Comparison of ENCODE assay signal across 15 cellular contexts in the genomic region with DNA sequence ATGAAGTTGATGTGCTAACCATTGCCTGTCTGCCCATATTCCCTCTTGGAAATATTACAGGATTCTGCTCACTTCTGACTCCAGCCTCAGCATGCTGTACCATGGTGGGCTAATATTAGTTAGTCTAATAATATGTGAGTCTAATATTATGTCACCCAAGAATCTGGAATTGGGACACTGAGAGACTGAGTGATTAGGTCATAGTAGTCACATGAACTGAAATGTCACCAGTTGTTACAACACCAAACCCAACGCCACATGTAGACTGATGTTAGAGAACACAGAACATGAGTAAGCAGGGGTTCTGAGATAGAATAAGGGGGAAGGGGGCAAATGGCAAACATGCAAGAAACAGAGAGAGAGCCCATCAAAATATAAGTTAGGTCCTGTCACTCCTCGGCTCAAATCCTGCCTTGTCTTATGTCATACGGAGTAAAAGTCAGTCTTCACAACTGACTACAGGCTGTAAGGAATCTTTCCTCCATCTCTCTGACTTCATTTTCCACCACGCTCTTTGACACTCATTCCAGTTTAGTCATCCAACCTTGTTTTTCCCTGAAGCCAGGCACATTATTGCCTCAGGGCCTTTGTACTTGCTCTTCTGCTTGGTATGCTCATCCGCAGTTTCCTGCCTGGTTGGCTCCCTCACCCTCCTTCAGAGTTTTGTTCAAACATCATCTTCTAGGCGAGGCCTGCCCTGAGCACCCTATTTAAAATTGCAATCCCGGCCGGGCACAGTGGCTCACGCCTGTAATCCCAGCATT. TPM values are rescaled to one million over a fixed set of nuclear protein-coding genes. Genes with fewer than 3 reads are reported as not detected.
DNase-seq lines count a peak whose midpoint lies in the region; ATAC-seq and TF ChIP-seq lines count a peak whose summit lies in the region.
"Had no signal": no experiment of that assay in that cellular context is flagged by ENCODE, and none has a peak within 500 bp of the region (broad histone marks: within the 10 kb centered on the region; RNA-seq: fewer than 3 reads in every experiment).

No MANE protein-coding gene starts in this region.

- H3K4me1 ChIP-seq in ACC112 (ENCODE audit: control insufficient read depth, insufficient read depth, low read length, unreplicated experiment) = peaks cover 28% of the 10 kb centered on the region
- H3K4me1 ChIP-seq in right lobe of liver = peaks cover 0 to 19% (median 0%) of the 10 kb centered on the region in 4 donors

- no peaks in the 10 kb centered on the region for H3K79me2 ChIP-seq in ACC112 (ENCODE audit: control insufficient read depth, insufficient read depth, low read length, unreplicated experiment)

- peaks cover 19% of the 10 kb centered on the region for H3K27me3 Mint-ChIP-seq in T-helper 2 cell treated with Interferon-gamma antibody and Interleukin-4, amounts not matched to agents 5 μg/mL and 100 μg/mL, for 36 hours (ENCODE audit: low read depth)
- H3K27me3 Mint-ChIP-seq in activated CD8-positive, alpha-beta memory T cell treated with anti-CD3 and anti-CD28 coated beads, Interleukin-2, amount 10 ng/mL, durations not matched to agents 7 days and 5 days = peaks cover 18% of the 10 kb centered on the region
- peaks cover 2% of the 10 kb centered on the region for H3K27me3 Mint-ChIP-seq in mesothelial cell of epicardium (ENCODE audit: low read depth)

- no peak overlapping the region for H3K27ac Mint-ChIP-seq in T-helper 2 cell treated with Interferon-gamma antibody and Interleukin-4, amounts not matched to agents 5 μg/mL and 100 μg/mL, for 36 hours
- H3K27ac Mint-ChIP-seq in activated CD8-positive, alpha-beta memory T cell treated with anti-CD3 and anti-CD28 coated beads, Interleukin-2, amount 10 ng/mL, durations not matched to agents 7 days and 5 days = no peak overlapping the region
- H3K27ac Mint-ChIP-seq in mesothelial cell of epicardium = no peak overlapping the region
- H3K27ac Mint-ChIP-seq: natural killer cell; stimulated activated memory B cell treated with anti-CD40 and anti-IgM and Interleukin-4, amounts not matched to agents 10 μg/mL and 1 μg/mL and 100 μg/mL, for 72 hours had no signal

- H3K4me1 Mint-ChIP-seq in T-helper 2 cell treated with Interferon-gamma antibody and Interleukin-4, amounts not matched to agents 5 μg/mL and 100 μg/mL, for 36 hours (ENCODE audit: low read depth) = peaks cover 3% of the 10 kb centered on the region
- peaks cover 4% of the 10 kb centered on the region for H3K4me1 Mint-ChIP-seq in activated CD8-positive, alpha-beta memory T cell treated with anti-CD3 and anti-CD28 coated beads, Interleukin-2, amount 10 ng/mL, durations not matched to agents 7 days and 5 days
- peaks cover 23% of the 10 kb centered on the region for H3K4me1 Mint-ChIP-seq in mesothelial cell of epicardium
- H3K4me1 Mint-ChIP-seq: natural killer cell; stimulated activated memory B cell treated with anti-CD40 and anti-IgM and Interleukin-4, amounts not matched to agents 10 μg/mL and 1 μg/mL and 100 μg/mL, for 72 hours had no signal

- H3K27ac ChIP-seq in ACC112 (ENCODE audit: low read depth, low read length) (peak overlapping the region; percentile 85), right lobe of liver (no peak overlapping the region)
- H3K27ac ChIP-seq: BLaER1 treated with 17β-estradiol and CSF1 and Interleukin-3, amounts not matched to agents 10 nM and 100 nM had no signal

- no peaks in the 10 kb centered on the region for H3K36me3 ChIP-seq in ACC112 (ENCODE audit: insufficient read depth, low read length)
- H3K36me3 ChIP-seq in right lobe of liver = no peaks in the 10 kb centered on the region
- H3K36me3 ChIP-seq: BLaER1 treated with 17β-estradiol and CSF1 and Interleukin-3, amounts not matched to agents 10 nM and 100 nM had no signal

- H3K4me3 ChIP-seq in ACC112 (ENCODE audit: low read depth, low read length) (no peak overlapping the region), cardiac fibroblast (replicated peaks in 1 of 2; ENCODE audit: low read depth in 2 of 2, low read length in 2 of 2) (no peak overlapping the region), right lobe of liver (no peak overlapping the region)
- H3K4me3 ChIP-seq: BLaER1 treated with 17β-estradiol and CSF1 and Interleukin-3, amounts not matched to agents 10 nM and 100 nM had no signal

- H3K4me3 Mint-ChIP-seq in T-helper 2 cell treated with Interferon-gamma antibody and Interleukin-4, amounts not matched to agents 5 μg/mL and 100 μg/mL, for 36 hours = no peak overlapping the region
- H3K4me3 Mint-ChIP-seq in activated CD8-positive, alpha-beta memory T cell treated with anti-CD3 and anti-CD28 coated beads, Interleukin-2, amount 10 ng/mL, durations not matched to agents 7 days and 5 days = no peak overlapping the region
- no peak overlapping the region for H3K4me3 Mint-ChIP-seq in mesothelial cell of epicardium
- H3K4me3 Mint-ChIP-seq: natural killer cell; stimulated activated memory B cell treated with anti-CD40 and anti-IgM and Interleukin-4, amounts not matched to agents 10 μg/mL and 1 μg/mL and 100 μg/mL, for 72 hours had no signal

- H3K27me3 ChIP-seq in ACC112 (ENCODE audit: insufficient read depth, low read length) = no peaks in the 10 kb centered on the region
- H3K27me3 ChIP-seq in right lobe of liver = no peaks in the 10 kb centered on the region
- H3K27me3 ChIP-seq: BLaER1 treated with 17β-estradiol and CSF1 and Interleukin-3, amounts not matched to agents 10 nM and 100 nM had no signal

- no peaks in the 10 kb centered on the region for H3K9me3 Mint-ChIP-seq in T-helper 2 cell treated with Interferon-gamma antibody and Interleukin-4, amounts not matched to agents 5 μg/mL and 100 μg/mL, for 36 hours
- H3K9me3 Mint-ChIP-seq in activated CD8-positive, alpha-beta memory T cell treated with anti-CD3 and anti-CD28 coated beads, Interleukin-2, amount 10 ng/mL, durations not matched to agents 7 days and 5 days (ENCODE audit: low read depth) = no peaks in the 10 kb centered on the region
- H3K9me3 Mint-ChIP-seq in mesothelial cell of epicardium = no peaks in the 10 kb centered on the region
- H3K9me3 Mint-ChIP-seq: natural killer cell; stimulated activated memory B cell treated with anti-CD40 and anti-IgM and Interleukin-4, amounts not matched to agents 10 μg/mL and 1 μg/mL and 100 μg/mL, for 72 hours had no signal

- intact Hi-C loops in right lobe of liver (cut with DNase I) = no loop called here

- peak; percentile 19 to 73 (median 47) for ATAC-seq in right lobe of liver
- ATAC-seq in activated CD8-positive, alpha-beta memory T cell treated with anti-CD3 and anti-CD28 coated beads, Interleukin-2, amount 10 ng/mL, durations not matched to agents 7 days and 5 days = no peak
- ATAC-seq: activated CD4-positive, CD25-positive, alpha-beta regulatory T cell treated with anti-CD3 and anti-CD28 coated beads, Interleukin-2, amount 50 U/mL, for 24 hours; natural killer cell; stimulated activated memory B cell treated with anti-CD40 and anti-IgM and Interleukin-4, amounts not matched to agents 10 μg/mL and 1 μg/mL and 100 μg/mL, for 72 hours had no signal

- H2AFZ ChIP-seq in ACC112 (ENCODE audit: low read length, unreplicated experiment) = no peak overlapping the region

- H3K36me3 Mint-ChIP-seq in T-helper 2 cell treated with Interferon-gamma antibody and Interleukin-4, amounts not matched to agents 5 μg/mL and 100 μg/mL, for 36 hours (ENCODE audit: low read depth) = no peaks in the 10 kb centered on the region
- no peaks in the 10 kb centered on the region for H3K36me3 Mint-ChIP-seq in activated CD8-positive, alpha-beta memory T cell treated with anti-CD3 and anti-CD28 coated beads, Interleukin-2, amount 10 ng/mL, durations not matched to agents 7 days and 5 days
- H3K36me3 Mint-ChIP-seq in mesothelial cell of epicardium = no peaks in the 10 kb centered on the region
- H3K36me3 Mint-ChIP-seq: natural killer cell; stimulated activated memory B cell treated with anti-CD40 and anti-IgM and Interleukin-4, amounts not matched to agents 10 μg/mL and 1 μg/mL and 100 μg/mL, for 72 hours had no signal

- no peaks in the 10 kb centered on the region for H3K9me3 ChIP-seq in right lobe of liver
- H3K9me3 ChIP-seq: BLaER1 treated with 17β-estradiol and CSF1 and Interleukin-3, amounts not matched to agents 10 nM and 100 nM had no signal

- WGBS in right lobe of liver (ENCODE audit: insufficient coverage, low coverage, low lambda C conversion rate, missing lambda C conversion rate) = 82% methylated on average over 9 of the region's 9 CpGs

- DNase-seq in HT1080 (ENCODE audit: low read depth) (peak; percentile 38), cardiac fibroblast (ENCODE audit: low read depth in 2 of 2) (peak; percentile 48 to 89), right lobe of liver (no peak), GM19238 (ENCODE audit: insufficient read length, low spot score) (no peak), mesothelial cell of epicardium (ENCODE audit: low spot score in 2 of 2, unreplicated experiment in 2 of 2) (no peak)
- no peak for DNase-seq in T-helper 2 cell treated with Interferon-gamma antibody and Interleukin-4, amounts not matched to agents 5 μg/mL and 100 μg/mL, for 36 hours (ENCODE audit: low spot score)
- DNase-seq in activated CD8-positive, alpha-beta memory T cell treated with anti-CD3 and anti-CD28 coated beads, Interleukin-2, amount 10 ng/mL, durations not matched to agents 7 days and 5 days = no peak
- DNase-seq: activated naive CD4-positive, alpha-beta T cell treated with Interleukin-2 at 50 U/mL for 16 hours; natural killer cell; NCI-H345; SHP77 treated with DMSO at 0.1 percent for 48 hours had no signal

- TF ChIP-seq CTCF in cardiac fibroblast (IDR thresholded peaks at IDR 0.05; ENCODE audit: low read depth, low read length) (no peak), right lobe of liver (IDR thresholded peaks at IDR 0.05) (no peak), mesothelial cell of epicardium (IDR thresholded peaks at IDR 0.05; ENCODE audit: unreplicated experiment) (no peak)

- CTCF ChIA-PET in activated CD8-positive, alpha-beta memory T cell treated with anti-CD3 and anti-CD28 coated beads, Interleukin-2, amount 10 ng/mL, durations not matched to agents 7 days and 5 days (lab: Charles Lee) = no interaction called here

- no peak for TF ChIP-seq POLR2A in right lobe of liver (IDR thresholded peaks at IDR 0.05)

RNA-seq across cellular contexts. Expression of gene SLAIN2, which starts 9.6 kb away (rescaled TPM):
- 37.3 and 64.1 TPM in 2 replicates for total RNA-seq in HT1080 (2014; rRNA removed; shearing (Covaris generic))
- polyA plus RNA-seq in HT1080 (2015; cell fraction: cytosol; rRNA removed) = 48.3 and 61.6 TPM in 2 replicates
- 27.8 and 37.9 TPM in 2 replicates for polyA plus RNA-seq in HT1080 (2015; cell fraction: nucleus; rRNA removed)
- total RNA-seq in right lobe of liver (10 to 100 TPM; 36.4 to 80.6 (median 45.1) TPM), mesothelial cell of epicardium (60.1 to 77.1 TPM (median 62.9 TPM) in 3 replicates)
- total RNA-seq in activated CD8-positive, alpha-beta memory T cell treated with anti-CD3 and anti-CD28 coated beads, Interleukin-2, amount 10 ng/mL, durations not matched to agents 7 days and 5 days = 10 to 100 TPM; 55.3 to 61.6 TPM

Comparison
In these comparisons a context has a peak if more than half of its experiments do, and no peak if none do; other contexts are left out.
1. DNase-seq: peak in HT1080 (single experiment) and cardiac fibroblast (2 of 2); none in right lobe of liver (0 of 3), T-helper 2 cell treated with Interferon-gamma antibody and Interleukin-4, amounts not matched to agents 5 μg/mL and 100 μg/mL, for 36 hours (single experiment), GM19238 (single experiment), activated CD8-positive, alpha-beta memory T cell treated with anti-CD3 and anti-CD28 coated beads, Interleukin-2, amount 10 ng/mL, durations not matched to agents 7 days and 5 days (single experiment) and mesothelial cell of epicardium (0 of 2).